ENCODE assay signal across 23 cellular contexts in the genomic region with DNA sequence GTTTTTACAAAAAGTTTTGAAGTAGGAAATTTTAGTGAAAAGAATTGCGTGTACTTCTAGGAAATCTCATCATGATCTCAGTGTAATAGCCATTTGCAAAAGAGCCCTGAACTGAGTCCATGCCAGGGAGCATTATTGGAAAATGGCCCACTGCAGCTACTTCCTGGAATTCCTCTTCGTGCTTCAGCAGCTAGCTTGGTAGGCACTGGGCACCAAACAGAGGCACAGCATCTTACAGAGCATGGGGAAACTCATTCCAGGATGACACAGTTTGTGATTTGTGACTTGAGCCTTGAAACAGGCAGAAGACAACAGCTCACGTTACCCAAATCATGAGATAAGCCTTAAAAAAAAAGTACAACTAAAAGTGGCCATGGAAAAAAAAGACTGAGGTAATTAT.
DNase-seq lines count a peak whose midpoint lies in the region; TF ChIP-seq lines count a peak whose summit lies in the region.
"Had no signal": no experiment of that assay in that cellular context is flagged by ENCODE, and none has a peak within 500 bp of the region (broad histone marks: within the 10 kb centered on the region; RNA-seq: fewer than 3 reads in every experiment).

No MANE protein-coding gene starts in this region.

- no peaks in the 10 kb centered on the region for H3K27me3 ChIP-seq in H9 (ENCODE audit: insufficient read depth, low read length)
- H3K27me3 ChIP-seq in kidney epithelial cell (ENCODE audit: control insufficient read depth, insufficient read depth, low read length): no peaks in the 10 kb centered on the region
- no peaks in the 10 kb centered on the region for H3K27me3 ChIP-seq in prostate gland (replicated peaks; ENCODE audit: insufficient read depth)
- H3K27me3 ChIP-seq: ascending aorta, ovary had no signal

- H2BK5ac ChIP-seq in H9 (ENCODE audit: insufficient read length, low read length): no peak overlapping the region

- H3K4ac ChIP-seq in H9 (ENCODE audit: low read depth, low read length): no peak overlapping the region

- no peaks in the 10 kb centered on the region for H3K9me3 Mint-ChIP-seq in H9
- H3K9me3 Mint-ChIP-seq: activated CD4-positive, alpha-beta memory T cell treated with anti-CD3 and anti-CD28 coated beads for 36 hours had no signal

- DNase-seq in H9 (no peak), NCI-H446 treated with DMSO at 0.1 percent for 48 hours (lab: John Stamatoyannopoulos, UW) (peak; percentile 35), kidney epithelial cell (ENCODE audit: low read depth) (peak; percentile 7), prostate gland (ENCODE audit: low spot score) (peak; percentile 6), HuH-7.5 (ENCODE audit: low spot score) (no peak), posterior vena cava (ENCODE audit: low spot score) (no peak)
- DNase-seq in activated naive CD4-positive, alpha-beta T cell treated with Interleukin-2 at 50 U/mL for 16 hours: no peak
- DNase-seq: activated CD4-positive, alpha-beta memory T cell treated with anti-CD3 and anti-CD28 coated beads for 36 hours; activated CD8-positive, alpha-beta memory T cell treated with anti-CD3 and anti-CD28 coated beads, Interleukin-2, amount 50 U/mL, for 48 hours; CD4-positive, alpha-beta memory T cell; DMS153; GDM1; HFFc6; NCI-H774; OCI-M1; ovary; stimulated activated naive CD8-positive, alpha-beta T cell treated with anti-CD3 and anti-CD28 coated beads, Interleukin-15, Interleukin-2, amounts not matched to agents 100 U/mL and 50 U/mL, for 24 hours; T-helper 9 cell had no signal

- no peak overlapping the region for H4K91ac ChIP-seq in H9 (ENCODE audit: insufficient read length, low read depth, low read length)

- H3K36me3 Mint-ChIP-seq in H9 (ENCODE audit: insufficient read depth in 1 of 3, low read depth in 3 of 3): no peaks in the 10 kb centered on the region
- H3K36me3 Mint-ChIP-seq: activated CD4-positive, alpha-beta memory T cell treated with anti-CD3 and anti-CD28 coated beads for 36 hours; activated naive CD8-positive, alpha-beta T cell; CD4-positive, alpha-beta memory T cell; natural killer cell treated with Interleukin-12 subunit alpha and Interleukin-12 subunit beta and Interleukin-15 and Interleukin-18, amount 100 ng/mL, for 72 hours had no signal

- H3K36me3 ChIP-seq in kidney epithelial cell (ENCODE audit: control insufficient read depth, insufficient read depth, low read length): no peaks in the 10 kb centered on the region
- no peaks in the 10 kb centered on the region for H3K36me3 ChIP-seq in prostate gland
- H3K36me3 ChIP-seq: ascending aorta, ovary had no signal

- H2BK20ac ChIP-seq in H9 (ENCODE audit: low read depth, low read length, poor library complexity, severe bottlenecking): no peak overlapping the region

- intact Hi-C loops in prostate gland (cut with DNase I): no loop called here
- intact Hi-C loops in posterior vena cava (cut with DNase I): no loop called here

- no peak overlapping the region for H4K5ac ChIP-seq in H9 (ENCODE audit: insufficient read length, low read depth, low read length)

- no peak overlapping the region for H3K14ac ChIP-seq in H9 (ENCODE audit: insufficient read depth, low read length)

- H3K4me1 ChIP-seq in H9 (ENCODE audit: insufficient read depth, low read length) (no peaks in the 10 kb centered on the region; the same call in 1 of the 2 replicates), prostate gland (replicated peaks) (no peaks in the 10 kb centered on the region)
- H3K4me1 ChIP-seq: ascending aorta had no signal

- H3K79me1 ChIP-seq in H9 (ENCODE audit: insufficient read depth, low read depth, low read length, poor library complexity, severe bottlenecking): no peaks in the 10 kb centered on the region

- H3K9me3 ChIP-seq in H9 (ENCODE audit: control insufficient read depth, low read depth, low read length): no peaks in the 10 kb centered on the region
- H3K9me3 ChIP-seq in prostate gland: no peaks in the 10 kb centered on the region
- H3K9me3 ChIP-seq: ascending aorta, ovary had no signal

- no peak overlapping the region for H3K4me3 Mint-ChIP-seq in H9
- H3K4me3 Mint-ChIP-seq: activated CD4-positive, alpha-beta memory T cell treated with anti-CD3 and anti-CD28 coated beads for 36 hours; activated naive CD8-positive, alpha-beta T cell; activated T-helper 17 cell treated with anti-CD3 and anti-CD28 coated beads, Interleukin-2, amount 50 U/mL, for 72 hours; CD4-positive, alpha-beta memory T cell; HFFc6; natural killer cell treated with Interleukin-12 subunit alpha and Interleukin-12 subunit beta and Interleukin-15 and Interleukin-18, amount 100 ng/mL, for 72 hours had no signal

- no peaks in the 10 kb centered on the region for H3K79me2 ChIP-seq in H9 (ENCODE audit: insufficient read depth, low read length)

- no peaks in the 10 kb centered on the region for H3K23me2 ChIP-seq in H9 (ENCODE audit: insufficient read length, low read depth, low read length, poor library complexity, severe bottlenecking)

- H3K4me2 ChIP-seq in H9 (ENCODE audit: insufficient read depth, insufficient read length, low read length): no peak overlapping the region

- no peaks in the 10 kb centered on the region for H4K20me1 ChIP-seq in H9 (ENCODE audit: control insufficient read depth, insufficient read depth, insufficient read length)

- H2BK120ac ChIP-seq in H9 (ENCODE audit: low read depth, low read length, poor library complexity, severe bottlenecking): no peak overlapping the region

- H3T11ph ChIP-seq in H9 (ENCODE audit: low read length): no peak overlapping the region

- no peak overlapping the region for H3K27ac Mint-ChIP-seq in H9
- H3K27ac Mint-ChIP-seq: activated CD4-positive, alpha-beta memory T cell treated with anti-CD3 and anti-CD28 coated beads for 36 hours; activated naive CD8-positive, alpha-beta T cell; activated T-helper 17 cell treated with anti-CD3 and anti-CD28 coated beads, Interleukin-2, amount 50 U/mL, for 72 hours; CD4-positive, alpha-beta memory T cell; HFFc6; natural killer cell treated with Interleukin-12 subunit alpha and Interleukin-12 subunit beta and Interleukin-15 and Interleukin-18, amount 100 ng/mL, for 72 hours had no signal

- peak overlapping the region; percentile 83 for H3K23ac ChIP-seq in H9 (ENCODE audit: insufficient read length, low read depth, low read length)

- H3K27me3 Mint-ChIP-seq in H9 (ENCODE audit: low read depth): no peaks in the 10 kb centered on the region; the same call in 1 of the 2 replicates
- H3K27me3 Mint-ChIP-seq: activated CD4-positive, alpha-beta memory T cell treated with anti-CD3 and anti-CD28 coated beads for 36 hours; activated naive CD8-positive, alpha-beta T cell; activated T-helper 17 cell treated with anti-CD3 and anti-CD28 coated beads, Interleukin-2, amount 50 U/mL, for 72 hours; natural killer cell treated with Interleukin-12 subunit alpha and Interleukin-12 subunit beta and Interleukin-15 and Interleukin-18, amount 100 ng/mL, for 72 hours had no signal

- no peak overlapping the region for H2BK15ac ChIP-seq in H9 (ENCODE audit: low read depth, low read length)

- H3K9ac ChIP-seq in H9 (ENCODE audit: extremely low read depth, insufficient read length, low read length): no peak overlapping the region

- H3K27ac ChIP-seq in H9 (ENCODE audit: insufficient read length, low read depth, low read length): no peak overlapping the region
- no peak overlapping the region for H3K27ac ChIP-seq in prostate gland
- H3K27ac ChIP-seq: ascending aorta, ovary had no signal

- H2AFZ ChIP-seq in H9 (ENCODE audit: low read length): no peak overlapping the region

- no peak for TF ChIP-seq POLR2A in prostate gland (IDR thresholded peaks at IDR 0.05)

- H3K4me1 Mint-ChIP-seq in H9: no peaks in the 10 kb centered on the region
- H3K4me1 Mint-ChIP-seq: activated T-helper 17 cell treated with anti-CD3 and anti-CD28 coated beads, Interleukin-2, amount 50 U/mL, for 72 hours; CD4-positive, alpha-beta memory T cell had no signal

- WGBS in H9 (ENCODE audit: extremely low coverage, insufficient read length, low lambda C conversion rate): no CpG with 5 or more reads among the region's 3 CpGs
- WGBS in prostate gland: 20% methylated on average over 3 of the region's 3 CpGs

- no peak overlapping the region for H3K18ac ChIP-seq in H9 (ENCODE audit: insufficient read length, low read depth, low read length)

- TF ChIP-seq CTCF in H9 (conservative IDR thresholded peaks at IDR 0.05) (no peak), kidney epithelial cell (IDR thresholded peaks at IDR 0.05; ENCODE audit: insufficient read depth, low read length, poor library complexity, severe bottlenecking) (no peak), prostate gland (IDR thresholded peaks at IDR 0.05) (no peak)

- no peak overlapping the region for H2BK12ac ChIP-seq in H9 (ENCODE audit: insufficient read length, low read depth, low read length)

- no peak overlapping the region for H4K8ac ChIP-seq in H9 (replicated peaks; ENCODE audit: insufficient read length, low read depth, low read length)

- no peak overlapping the region for H3K4me3 ChIP-seq in kidney epithelial cell (ENCODE audit: low read depth, low read length)
- H3K4me3 ChIP-seq in prostate gland: no peak overlapping the region
- H3K4me3 ChIP-seq: ascending aorta, K562, ovary had no signal

- no peak overlapping the region for H3K56ac ChIP-seq in H9 (ENCODE audit: insufficient read length, low read depth, low read length)

- no peak overlapping the region for H2AK5ac ChIP-seq in H9 (ENCODE audit: insufficient read length, low read length)

Comparison
In these comparisons a context has a peak if more than half of its experiments do, and no peak if none do; other contexts are left out.
1. DNase-seq: peak in NCI-H446 treated with DMSO at 0.1 percent for 48 hours (single experiment), kidney epithelial cell (single experiment) and prostate gland (single experiment); none in H9 (single experiment), activated naive CD4-positive, alpha-beta T cell treated with Interleukin-2 at 50 U/mL for 16 hours (single experiment), HuH-7.5 (single experiment) and posterior vena cava (single experiment).